In genomic region chr19:44451687-44452086, GRCh38 we compare ENCODE assay signal across 32 cellular contexts. TPM values are rescaled to one million over a fixed set of nuclear protein-coding genes. Genes with fewer than 3 reads are reported as not detected.
"Had no signal": no experiment of that assay in that cellular context is flagged by ENCODE, and none has a peak within 500 bp of the region (broad histone marks: within the 10 kb centered on the region; RNA-seq: fewer than 3 reads in every experiment).

No MANE protein-coding gene starts in this region.

- H3K4me3 ChIP-seq: MG63, Peyer's patch, SJSA1 had no signal

- H3K36me3 ChIP-seq: MG63 had no signal

- H3K4me1 ChIP-seq: Peyer's patch had no signal

- H3K27me3 ChIP-seq: MG63, Peyer's patch, SJSA1 had no signal

- H3K9me2 ChIP-seq: SK-N-SH had no signal

- DNase-seq: Kasumi-1, KG1, MG63, NCI-H1048, NCI-H1092 treated with DMSO at 0.1 percent for 48 hours, NCI-H1105 treated with DMSO at 0.1 percent for 48 hours, NCI-H1417, NCI-H1436, NCI-H146, NCI-H1694, NCI-H187, NCI-H1930, NCI-H2029 treated with DMSO at 0.1 percent for 48 hours, NCI-H2081 treated with DMSO at 0.1 percent for 48 hours, NCI-H2107, NCI-H2171, NCI-H226, NCI-H446 treated with DMSO at 0.1 percent for 48 hours, NCI-H510A, NCI-H524, NCI-H526, NCI-H69, NCI-H748 treated with DMSO at 0.1 percent for 48 hours, NCI-H82, Peyer's patch, Right ventricle myocardium superior, RPMI8226, SHP77 treated with DMSO at 0.1 percent for 48 hours, SK-N-SH, SW 1271 had no signal

- H3K27ac ChIP-seq: Peyer's patch, SJSA1 had no signal

- H3K4me2 ChIP-seq: SK-N-SH had no signal

- H3K9ac ChIP-seq: SK-N-SH had no signal

RNA-seq across cellular contexts. Expression of gene ZNF229, which starts 3.4 kb away (rescaled TPM):
- total RNA-seq: OCI-LY7 had no signal

RNA-seq across cellular contexts. Expression of gene ZNF285, which starts 50.3 kb away (rescaled TPM):
- total RNA-seq: OCI-LY7 had no signal
